Comparison of ENCODE assay signal across 8 cellular contexts in genomic region chr22:20080776-20081654, GRCh38. TPM values are rescaled to one million over a fixed set of nuclear protein-coding genes. Genes with fewer than 3 reads are reported as not detected.
DNase-seq lines count a peak whose midpoint lies in the region; ATAC-seq and TF ChIP-seq lines count a peak whose summit lies in the region.

No MANE protein-coding gene starts in this region.

- H4K8ac ChIP-seq in IMR-90 (ENCODE audit: low read depth in 2 of 2, low read length in 2 of 2), result peak overlapping the region; percentile 92 to 96

- peak overlapping the region; percentile 77 for H2AFZ ChIP-seq in IMR-90 (replicated peaks; ENCODE audit: low read length, poor library complexity)

- peak overlapping the region; percentile 99 for H2AK5ac ChIP-seq in IMR-90 (ENCODE audit: low read depth, low read length)

- TF ChIP-seq RAD21 in IMR-90 (IDR thresholded peaks at IDR 0.05; ENCODE audit: low read length), result no peak

- ATAC-seq in IMR-90 (ENCODE audit: low read depth) (peak; percentile 7), HG03432 (IDR thresholded peaks at IDR 0.05; ENCODE audit: unreplicated experiment) (no peak), GM18517 (IDR thresholded peaks at IDR 0.05; ENCODE audit: unreplicated experiment) (no peak)

- peak overlapping the region; percentile 96 for H4K91ac ChIP-seq in IMR-90 (ENCODE audit: insufficient read depth, low read depth, low read length)

- H4K20me1 ChIP-seq in IMR-90 (ENCODE audit: insufficient read depth, low read length), result peaks cover 51% of the 10 kb centered on the region

- peak overlapping the region; percentile 99 for H3K56ac ChIP-seq in IMR-90 (ENCODE audit: extremely low read depth, insufficient read depth, low read length)

- POLR2A ChIA-PET in IMR-90 (lab: Charles Lee; ENCODE audit: unreplicated experiment), result interaction anchor here (0.6 to 1.0 kb wide), 2 partner anchors 12 to 37 kb away, joined by 3 read pairs; partner anchors contain the start of gene TRMT2A
- POLR2A ChIA-PET in activated CD4-positive, alpha-beta T cell treated with anti-CD3 and anti-CD28 coated beads, Interleukin-2, amount 10 ng/mL, durations not matched to agents 7 days and 5 days (lab: Charles Lee), result interaction anchor here (1.4 kb wide), 1 partner anchor 20 kb away, joined by 3 read pairs; no protein-coding TSS in a partner anchor

- no TSS peak for BruUV-seq in IMR-90 (replicated peaks; lab: Mats Ljungman, UMichigan)

- in situ Hi-C loops in IMR-90 (cut with MboI; ENCODE audit: low sequenced_read_pairs), result no loop called here

- peak overlapping the region; percentile 88 for H3K27ac Mint-ChIP-seq in activated CD4-positive, alpha-beta T cell treated with anti-CD3 and anti-CD28 coated beads, Interleukin-2, amount 10 ng/mL, durations not matched to agents 7 days and 5 days
- H3K27ac Mint-ChIP-seq in nephron, result peak overlapping the region; percentile 81 to 99 (median 88)

- peaks cover 19% of the 10 kb centered on the region for H3K4me1 ChIP-seq in IMR-90 (ENCODE audit: control insufficient read depth, insufficient read depth, low read length)

- peaks cover 5% of the 10 kb centered on the region for H3K36me3 ChIP-seq in IMR-90 (ENCODE audit: control insufficient read depth, insufficient read depth, low read length)

- peak overlapping the region; percentile 82 for H2BK5ac ChIP-seq in IMR-90 (ENCODE audit: low read depth, low read length, poor library complexity, severe bottlenecking)

- peak overlapping the region; percentile 18 for H3K18ac ChIP-seq in IMR-90 (ENCODE audit: low read depth, low read length)

- CTCF ChIA-PET in IMR-90 (lab: Yijun Ruan, JAX), result no interaction called here
- CTCF ChIA-PET in activated CD4-positive, alpha-beta T cell treated with anti-CD3 and anti-CD28 coated beads, Interleukin-2, amount 10 ng/mL, durations not matched to agents 7 days and 5 days (lab: Charles Lee), result interaction anchor here (1.1 kb wide), 1 partner anchor 65 kb away, joined by 3 read pairs; no protein-coding TSS in a partner anchor

- peak overlapping the region; percentile 97 for H3K4me2 ChIP-seq in IMR-90 (ENCODE audit: low read depth, low read length)

- no peaks in the 10 kb centered on the region for H3K27me3 Mint-ChIP-seq in activated CD4-positive, alpha-beta T cell treated with anti-CD3 and anti-CD28 coated beads, Interleukin-2, amount 10 ng/mL, durations not matched to agents 7 days and 5 days
- no peaks in the 10 kb centered on the region for H3K27me3 Mint-ChIP-seq in nephron (ENCODE audit: low read depth)

- peak overlapping the region; percentile 39; the same call in 1 of the 2 replicates for H2BK120ac ChIP-seq in IMR-90 (ENCODE audit: low read depth, low read length)

- peak overlapping the region; percentile 100 for H3K23ac ChIP-seq in IMR-90 (ENCODE audit: low read depth, low read length)

- peak; percentile 87 for DNase-seq in ELF-1 (ENCODE audit: low read depth, low spot score)
- DNase-seq in IMR-90, result peak; percentile 67
- peak; percentile 12 for DNase-seq in activated CD4-positive, alpha-beta T cell treated with anti-CD3 and anti-CD28 coated beads, Interleukin-2, amount 10 ng/mL, durations not matched to agents 7 days and 5 days
- peak; percentile 60 for DNase-seq in fibroblast of gingiva (ENCODE audit: low read depth)
- no peak for DNase-seq in NCI-H1048 (lab: John Stamatoyannopoulos, UW)

- H3K27me3 ChIP-seq in IMR-90 (ENCODE audit: control insufficient read depth, insufficient read depth, low read length), result no peaks in the 10 kb centered on the region

- TF ChIP-seq POLR2A in IMR-90 (IDR thresholded peaks at IDR 0.05; ENCODE audit: low read depth, low read length), result 0 out of 2 replicates have a peak, but pooled peaks have one; percentile 32

- intact Hi-C loops in IMR-90 (cut with micrococcal nuclease), result no loop called here

- no peaks in the 10 kb centered on the region for H3K9me3 ChIP-seq in IMR-90 (ENCODE audit: control insufficient read depth, insufficient read depth, low read length)

- H2BK20ac ChIP-seq in IMR-90 (ENCODE audit: low read depth, low read length), result peak overlapping the region; percentile 14; the same call in 1 of the 2 replicates

- H3K9ac ChIP-seq in IMR-90 (ENCODE audit: low read depth, low read length), result peak overlapping the region; percentile 96

- peak overlapping the region; percentile 97 for H3K4ac ChIP-seq in IMR-90 (ENCODE audit: low read depth, low read length)

- H3K4me3 ChIP-seq in IMR-90 (ENCODE audit: insufficient read depth, low read depth, low read length), result peak overlapping the region; percentile 83

- H3K14ac ChIP-seq in IMR-90 (replicated peaks; ENCODE audit: low read depth, low read length), result peak overlapping the region; percentile 98

- peaks cover 49% of the 10 kb centered on the region for H3K4me1 Mint-ChIP-seq in activated CD4-positive, alpha-beta T cell treated with anti-CD3 and anti-CD28 coated beads, Interleukin-2, amount 10 ng/mL, durations not matched to agents 7 days and 5 days
- H3K4me1 Mint-ChIP-seq in nephron, result peaks cover 39% of the 10 kb centered on the region

- H2BK15ac ChIP-seq in IMR-90 (ENCODE audit: low read depth, low read length), result 0 out of 3 replicates have a peak overlapping the region, but pooled peaks have one; percentile 30

- no peaks in the 10 kb centered on the region for H3K9me3 Mint-ChIP-seq in activated CD4-positive, alpha-beta T cell treated with anti-CD3 and anti-CD28 coated beads, Interleukin-2, amount 10 ng/mL, durations not matched to agents 7 days and 5 days
- H3K9me3 Mint-ChIP-seq in nephron, result no peaks in the 10 kb centered on the region

- WGBS in IMR-90 (ENCODE audit: extremely low coverage in 2 of 2, insufficient read length in 1 of 2), 2 experiments, result 6% methylated on average over 13 of the region's 27 CpGs; no CpG with 5 or more reads in 1 of the 2 experiments

- peak overlapping the region; percentile 87 for H3K4me3 Mint-ChIP-seq in activated CD4-positive, alpha-beta T cell treated with anti-CD3 and anti-CD28 coated beads, Interleukin-2, amount 10 ng/mL, durations not matched to agents 7 days and 5 days
- H3K4me3 Mint-ChIP-seq in nephron, result peak overlapping the region; percentile 89 to 96 (median 93)

- H4K5ac ChIP-seq in IMR-90 (ENCODE audit: low read depth, low read length), result peak overlapping the region; percentile 83

- peaks cover 28% of the 10 kb centered on the region for H3K9me1 ChIP-seq in IMR-90 (ENCODE audit: insufficient read depth, low read length)

- peak overlapping the region; percentile 87 for H3K27ac ChIP-seq in IMR-90 (ENCODE audit: insufficient read depth, low read length)

- dilution Hi-C loops in IMR-90 (cut with HindIII; ENCODE audit: low sequenced_read_pairs, unreplicated experiment), result no loop called here

- TF ChIP-seq CTCF in IMR-90 (conservative IDR thresholded peaks at IDR 0.05; ENCODE audit: low read depth, low read length) (no peak), nephron (IDR thresholded peaks at IDR 0.05; ENCODE audit: unreplicated experiment in 3 of 3) (no peak)

- peaks cover 4 to 43% of the 10 kb centered on the region in 2 experiments for H3K79me1 ChIP-seq in IMR-90 (ENCODE audit: low read depth in 1 of 2, low read length in 2 of 2)

- peak overlapping the region; percentile 100 for H2AK9ac ChIP-seq in IMR-90 (replicated peaks; ENCODE audit: low read depth, low read length, poor library complexity)

- peaks cover 7% of the 10 kb centered on the region for H3K36me3 Mint-ChIP-seq in activated CD4-positive, alpha-beta T cell treated with anti-CD3 and anti-CD28 coated beads, Interleukin-2, amount 10 ng/mL, durations not matched to agents 7 days and 5 days (ENCODE audit: low read depth)
- H3K36me3 Mint-ChIP-seq in nephron (ENCODE audit: low read depth), result peaks cover 9% of the 10 kb centered on the region

TF ChIP-seq in IMR-90, 13 proteins besides CTCF, POLR2A, EP300 and RAD21:
- TF ChIP-seq CHD1 (IDR thresholded peaks at IDR 0.05; ENCODE audit: low read depth, low read length) (0 out of 2 replicates have a peak, but pooled peaks have one; percentile 40), MXI1 (IDR thresholded peaks at IDR 0.05; ENCODE audit: borderline replicate concordance, low read depth, low read length) (peak; percentile 38; the same call in 1 of the 2 replicates), FOS (IDR thresholded peaks at IDR 0.05; ENCODE audit: low read depth, low read length) (no peak)
TF ChIP-seq in IMR-90: peak in this region for 2.

RNA-seq across cellular contexts. Expression of gene DGCR8, which starts 1.0 kb away (rescaled TPM):
- total RNA-seq in IMR-90 (2012; rRNA removed), result 16.7 and 22.8 TPM in 2 replicates
- polyA plus RNA-seq in IMR-90 (2012; rRNA removed), result 21.5 and 25.3 TPM in 2 replicates
- 12.2 and 14.6 TPM in 2 replicates for polyA plus RNA-seq in IMR-90 (2012; cell fraction: cytosol; rRNA removed)
- 122 and 125 TPM in 2 replicates for polyA plus RNA-seq in IMR-90 (2012; cell fraction: nucleus; rRNA removed; ENCODE audit: low replicate concordance)
- 10 to 100 TPM; 51.2 to 54.5 TPM for total RNA-seq in activated CD4-positive, alpha-beta T cell treated with anti-CD3 and anti-CD28 coated beads, Interleukin-2, amount 10 ng/mL, durations not matched to agents 7 days and 5 days

RNA-seq across cellular contexts. Expression of gene RANBP1, which starts 34.9 kb away (rescaled TPM):
- 173 and 271 TPM in 2 replicates for total RNA-seq in IMR-90 (2012; rRNA removed)
- 376 and 419 TPM in 2 replicates for polyA plus RNA-seq in IMR-90 (2012; rRNA removed)
- 171 and 509 TPM in 2 replicates for polyA plus RNA-seq in IMR-90 (2012; cell fraction: cytosol; rRNA removed)
- polyA plus RNA-seq in IMR-90 (2012; cell fraction: nucleus; rRNA removed; ENCODE audit: low replicate concordance), result 88.9 and 183 TPM in 2 replicates
- total RNA-seq in activated CD4-positive, alpha-beta T cell treated with anti-CD3 and anti-CD28 coated beads, Interleukin-2, amount 10 ng/mL, durations not matched to agents 7 days and 5 days, result 100 to 1,000 TPM; 229 to 234 TPM

RNA-seq across cellular contexts. Expression of gene TRMT2A, which starts 36.0 kb away (rescaled TPM):
- total RNA-seq in IMR-90 (2012; rRNA removed), result 12.8 and 22.0 TPM in 2 replicates
- polyA plus RNA-seq in IMR-90 (2012; rRNA removed), result 39.1 and 46.4 TPM in 2 replicates
- 17.4 and 20.9 TPM in 2 replicates for polyA plus RNA-seq in IMR-90 (2012; cell fraction: cytosol; rRNA removed)
- 229 and 533 TPM in 2 replicates for polyA plus RNA-seq in IMR-90 (2012; cell fraction: nucleus; rRNA removed; ENCODE audit: low replicate concordance)
- 10 to 100 TPM; 85.5 to 91.4 TPM for total RNA-seq in activated CD4-positive, alpha-beta T cell treated with anti-CD3 and anti-CD28 coated beads, Interleukin-2, amount 10 ng/mL, durations not matched to agents 7 days and 5 days

RNA-seq across cellular contexts. Expression of gene ZDHHC8, which starts 50.6 kb away (rescaled TPM):
- total RNA-seq in IMR-90 (2012; rRNA removed), result 2.5 and 4.4 TPM in 2 replicates
- polyA plus RNA-seq in IMR-90 (2012; rRNA removed), result 72.6 and 75.6 TPM in 2 replicates
- 49.9 and 121 TPM in 2 replicates for polyA plus RNA-seq in IMR-90 (2012; cell fraction: cytosol; rRNA removed)
- 275 and 805 TPM in 2 replicates for polyA plus RNA-seq in IMR-90 (2012; cell fraction: nucleus; rRNA removed; ENCODE audit: low replicate concordance)
- total RNA-seq in activated CD4-positive, alpha-beta T cell treated with anti-CD3 and anti-CD28 coated beads, Interleukin-2, amount 10 ng/mL, durations not matched to agents 7 days and 5 days, result 10 to 100 TPM; 57.9 to 58.9 TPM
